Comparison of ENCODE assay signal across 11 cellular contexts in the genomic region with DNA sequence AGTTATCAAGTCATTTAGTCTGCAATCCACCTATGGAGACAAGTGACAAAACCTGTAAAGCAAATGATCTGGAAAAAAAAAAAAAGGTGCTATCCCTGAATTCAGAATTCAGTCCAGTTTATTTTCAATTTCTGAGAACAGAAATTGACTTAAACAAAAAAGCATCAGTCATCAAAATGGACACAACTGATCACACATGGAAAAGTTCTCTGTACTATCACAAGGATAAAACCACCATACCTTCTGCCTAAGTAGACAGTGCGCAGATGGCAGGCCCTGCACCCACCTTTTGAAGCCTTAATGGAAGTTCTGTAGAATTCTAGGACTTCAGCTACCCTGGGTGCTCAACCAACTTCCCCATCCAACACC. TPM values are rescaled to one million over a fixed set of nuclear protein-coding genes. Genes with fewer than 3 reads are reported as not detected.
A peak's percentile ranks its signal among the peaks of the same experiment; 100 is the strongest.
DNase-seq lines count a peak whose midpoint lies in the region; ATAC-seq and TF ChIP-seq lines count a peak whose summit lies in the region.
"Had no signal": no experiment of that assay in that cellular context is flagged by ENCODE, and none has a peak within 500 bp of the region (broad histone marks: within the 10 kb centered on the region; RNA-seq: fewer than 3 reads in every experiment).

No MANE protein-coding gene starts in this region.

- H3K4me3 Mint-ChIP-seq in stimulated activated naive B cell treated with anti-CD40 and anti-IgM and Interleukin-4, amounts not matched to agents 10 μg/mL and 1 μg/mL and 100 μg/mL, for 72 hours, result peak overlapping the region; percentile 92 to 96

- H3K36me3 Mint-ChIP-seq in stimulated activated naive B cell treated with anti-CD40 and anti-IgM and Interleukin-4, amounts not matched to agents 10 μg/mL and 1 μg/mL and 100 μg/mL, for 72 hours, result peaks cover 44 to 55% of the 10 kb centered on the region in 2 donors

- H3K27ac ChIP-seq in left ventricle myocardium inferior (replicated peaks), result peak overlapping the region; percentile 90
- no peak overlapping the region for H3K27ac ChIP-seq in ovary

- H3K36me3 ChIP-seq in left ventricle myocardium inferior (peaks cover 55% of the 10 kb centered on the region), ovary (peaks cover 2% of the 10 kb centered on the region)

- H3K4me3 ChIP-seq in left ventricle myocardium inferior (peak overlapping the region; percentile 85), WI38 (ENCODE audit: low read depth, low read length) (peak overlapping the region; percentile 3; the same call in 1 of the 2 replicates), fibroblast of villous mesenchyme (ENCODE audit: low read depth, low read length) (peak overlapping the region; percentile 82), ovary (no peak overlapping the region)

- no peaks in the 10 kb centered on the region for H3K27me3 Mint-ChIP-seq in stimulated activated naive B cell treated with anti-CD40 and anti-IgM and Interleukin-4, amounts not matched to agents 10 μg/mL and 1 μg/mL and 100 μg/mL, for 72 hours

- 90 to 96% (median 96%) methylated on average over 1 of the region's 1 CpG for WGBS in ovary, 3 donors

- no peak for TF ChIP-seq EP300 in ovary (IDR thresholded peaks at IDR 0.05)

- peaks cover 22 to 30% of the 10 kb centered on the region in 2 donors for H3K4me1 Mint-ChIP-seq in stimulated activated naive B cell treated with anti-CD40 and anti-IgM and Interleukin-4, amounts not matched to agents 10 μg/mL and 1 μg/mL and 100 μg/mL, for 72 hours

- no peak for TF ChIP-seq POLR2A in ovary (IDR thresholded peaks at IDR 0.05)

- H3K27ac Mint-ChIP-seq in stimulated activated naive B cell treated with anti-CD40 and anti-IgM and Interleukin-4, amounts not matched to agents 10 μg/mL and 1 μg/mL and 100 μg/mL, for 72 hours, result peak overlapping the region; percentile 51

- no peak for TF ChIP-seq CTCF in left ventricle myocardium inferior (IDR thresholded peaks at IDR 0.05; ENCODE audit: borderline replicate concordance)
- TF ChIP-seq CTCF in WI38 (IDR thresholded peaks at IDR 0.05; ENCODE audit: low read depth, low read length), result no peak
- no peak for TF ChIP-seq CTCF in fibroblast of villous mesenchyme (IDR thresholded peaks at IDR 0.05; ENCODE audit: insufficient read depth, low read depth, low read length)
- TF ChIP-seq CTCF in ovary (IDR thresholded peaks at IDR 0.05), result no peak

- intact Hi-C loops in left ventricle myocardium inferior (cut with micrococcal nuclease), result no loop called here
- intact Hi-C loops in left ventricle myocardium superior (cut with micrococcal nuclease), result no loop called here
- intact Hi-C loops in ovary (cut with DNase I), result no loop called here

- no peaks in the 10 kb centered on the region for H3K27me3 ChIP-seq in left ventricle myocardium inferior (ENCODE audit: low read depth)
- H3K27me3 ChIP-seq in ovary, result no peaks in the 10 kb centered on the region

- no peaks in the 10 kb centered on the region for H3K9me3 Mint-ChIP-seq in stimulated activated naive B cell treated with anti-CD40 and anti-IgM and Interleukin-4, amounts not matched to agents 10 μg/mL and 1 μg/mL and 100 μg/mL, for 72 hours

- H3K4me1 ChIP-seq in left ventricle myocardium inferior (peaks cover 77% of the 10 kb centered on the region), ovary (ENCODE audit: insufficient read depth) (peaks cover 8% of the 10 kb centered on the region)

- H3K9me3 ChIP-seq in left ventricle myocardium inferior (replicated peaks) (no peaks in the 10 kb centered on the region), ovary (no peaks in the 10 kb centered on the region)

- ATAC-seq in left ventricle myocardium superior (no peak), HG03439 (IDR thresholded peaks at IDR 0.05; ENCODE audit: unreplicated experiment) (no peak)
- no peak for ATAC-seq in stimulated activated naive B cell treated with anti-CD40 and anti-IgM and Interleukin-4, amounts not matched to agents 10 μg/mL and 1 μg/mL and 100 μg/mL, for 72 hours (replicated peaks)

- DNase-seq in left ventricle myocardium inferior (no peak), left ventricle myocardium superior (no peak), fibroblast of villous mesenchyme (ENCODE audit: low read depth) (no peak), ovary (no peak), cortex of kidney (lab: John Stamatoyannopoulos, UW) (no peak)
- DNase-seq in stimulated activated naive B cell treated with anti-CD40 and anti-IgM and Interleukin-4, amounts not matched to agents 10 μg/mL and 1 μg/mL and 100 μg/mL, for 72 hours, result no peak
- DNase-seq: COR-L47, foreskin melanocyte, NCI-H1417 had no signal

RNA-seq across cellular contexts. Expression of a gene that starts 3.5 kb away (rescaled TPM):
- total RNA-seq in left ventricle myocardium inferior (210 TPM), left ventricle myocardium superior (246 TPM), fibroblast of villous mesenchyme (115 and 144 TPM in 2 replicates), ovary (100 to 1,000 TPM; 139 to 345 (median 259) TPM)
- 100 to 1,000 TPM; 127 to 316 TPM for polyA plus RNA-seq in ovary
